14 cellular contexts compared by ENCODE assay signal in genomic region chr15:45185069-45185779, GRCh38. TPM values are rescaled to one million over a fixed set of nuclear protein-coding genes. Genes with fewer than 3 reads are reported as not detected.
DNase-seq lines count a peak whose midpoint lies in the region; ATAC-seq, FAIRE-seq and TF ChIP-seq lines count a peak whose summit lies in the region.
"Had no signal": no experiment of that assay in that cellular context is flagged by ENCODE, and none has a peak within 500 bp of the region (broad histone marks: within the 10 kb centered on the region; RNA-seq: fewer than 3 reads in every experiment).

No MANE protein-coding gene starts in this region.

- H3K36me3 ChIP-seq in WERI-Rb-1, result peaks cover 43% of the 10 kb centered on the region
- no peaks in the 10 kb centered on the region for H3K36me3 ChIP-seq in stomach
- H3K36me3 ChIP-seq in small intestine (ENCODE audit: control insufficient read depth in 2 of 2, insufficient read depth in 2 of 2, low read length in 2 of 2), result no peaks in the 10 kb centered on the region
- H3K36me3 ChIP-seq: left lung, pancreas had no signal

- TF ChIP-seq EP300 in stomach (IDR thresholded peaks at IDR 0.05), result no peak

- H3K9me3 ChIP-seq in WERI-Rb-1 (ENCODE audit: severe bottlenecking) (no peaks in the 10 kb centered on the region), stomach (no peaks in the 10 kb centered on the region), small intestine (ENCODE audit: control insufficient read depth, low read depth) (no peaks in the 10 kb centered on the region)
- H3K9me3 ChIP-seq: left lung, pancreas had no signal

- 78 to 95% (median 87%) methylated on average over 2 to 3 of the region's 3 CpGs for WGBS in stomach, 5 donors
- WGBS in small intestine, 3 donors, result 80 to 94% (median 90%) methylated on average over 3 of the region's 3 CpGs

- no peaks in the 10 kb centered on the region for H3K27me3 ChIP-seq in WERI-Rb-1 (ENCODE audit: insufficient read depth, low read depth, severe bottlenecking)
- H3K27me3 ChIP-seq in stomach, result peaks cover 0 to 14% (median 0%) of the 10 kb centered on the region in 3 donors
- no peaks in the 10 kb centered on the region for H3K27me3 ChIP-seq in small intestine (ENCODE audit: control insufficient read depth in 2 of 2, insufficient read depth in 2 of 2, low read length in 2 of 2)
- H3K27me3 ChIP-seq: pancreas had no signal

- no peak for ATAC-seq in activated T-cell treated with anti-CD3 and anti-CD28 coated beads, Interleukin-2, amount 50 U/mL, for 4 hours
- ATAC-seq: Panc1, pancreas had no signal

- H3K36me3 Mint-ChIP-seq in activated T-cell treated with anti-CD3 and anti-CD28 coated beads, Interleukin-2, amount 50 U/mL, for 4 hours (ENCODE audit: insufficient read depth), result peaks cover 4% of the 10 kb centered on the region

- TF ChIP-seq CTCF in WERI-Rb-1 (IDR thresholded peaks at IDR 0.05; ENCODE audit: low read depth, low read length) (no peak), stomach (IDR thresholded peaks at IDR 0.05) (no peak)

- DNase-seq in activated T-cell treated with anti-CD3 and anti-CD28 coated beads, Interleukin-2, amount 50 U/mL, for 4 hours, result no peak
- DNase-seq in activated T-cell treated with anti-CD3 and anti-CD28 coated beads, Interleukin-2, amount 50 U/mL, for 1 hour, result no peak
- DNase-seq in WERI-Rb-1 (no peak), islet precursor cell (peak; percentile 74), stomach (no peak), DMS79 treated with DMSO at 0.1 percent for 48 hours (lab: John Stamatoyannopoulos, UW) (no peak), superior temporal gyrus (ENCODE audit: extremely low spot score) (no peak), small intestine (no peak)
- DNase-seq: HCEC 1CT, left lung, MM.1S, T-helper 9 cell had no signal

- intact Hi-C loops in stomach (cut with DNase I; ENCODE audit: low total_unique reads), result no loop called here

- H3K4me1 Mint-ChIP-seq in activated T-cell treated with anti-CD3 and anti-CD28 coated beads, Interleukin-2, amount 50 U/mL, for 4 hours (ENCODE audit: low read depth), result peaks cover 39% of the 10 kb centered on the region

- H3K4me3 Mint-ChIP-seq in activated T-cell treated with anti-CD3 and anti-CD28 coated beads, Interleukin-2, amount 50 U/mL, for 4 hours, result peak overlapping the region; percentile 91

- H3K4me3 ChIP-seq in WERI-Rb-1 (ENCODE audit: low read depth, low read length) (peak overlapping the region; percentile 20), stomach (no peak overlapping the region), small intestine (ENCODE audit: low read depth in 1 of 2, low read length in 2 of 2) (no peak overlapping the region)
- H3K4me3 ChIP-seq: pancreas had no signal

- H3K9me3 Mint-ChIP-seq in activated T-cell treated with anti-CD3 and anti-CD28 coated beads, Interleukin-2, amount 50 U/mL, for 4 hours, result no peaks in the 10 kb centered on the region

- H3K27ac ChIP-seq in WERI-Rb-1 (peak overlapping the region; percentile 95), stomach (peak overlapping the region in 3 of 5 donors; percentile 4 to 92 (median 83)), small intestine (ENCODE audit: low read depth in 1 of 2, low read length in 1 of 2) (no peak overlapping the region)
- H3K27ac ChIP-seq: pancreas had no signal

- peaks cover 5% of the 10 kb centered on the region for H3K27me3 Mint-ChIP-seq in activated T-cell treated with anti-CD3 and anti-CD28 coated beads, Interleukin-2, amount 50 U/mL, for 4 hours (ENCODE audit: low read depth)

- FAIRE-seq in small intestine (lab: Jason Lieb, UNC), result no peak
- FAIRE-seq: pancreas had no signal

- no peak for TF ChIP-seq POLR2A in stomach (IDR thresholded peaks at IDR 0.05)

- H3K4me1 ChIP-seq in stomach, result peaks cover 17 to 51% (median 32%) of the 10 kb centered on the region in 4 donors
- peaks cover 0 to under 1% of the 10 kb centered on the region in 2 donors for H3K4me1 ChIP-seq in small intestine (ENCODE audit: control insufficient read depth in 2 of 2, insufficient read depth in 1 of 2, low read depth in 1 of 2, low read length in 1 of 2)

RNA-seq across cellular contexts. Expression of gene SHF, which starts 2.5 kb away (rescaled TPM):
- total RNA-seq in activated T-cell treated with anti-CD3 and anti-CD28 coated beads, Interleukin-2, amount 50 U/mL, for 4 hours, result 10 to 100 TPM; 17.5 to 30.5 (median 19.2) TPM
- 10 to 100 TPM in 1 of 5 donors, 1 to 10 TPM in 3, under 1 TPM in 1; 0.43 to 15.9 (median 7.6) TPM for total RNA-seq in stomach
- 1 to 10 TPM; 4.4 to 7.5 (median 4.8) TPM for polyA plus RNA-seq in stomach
- 10 to 100 TPM in 2 of 3 donors, 1 to 10 TPM in 1; 9.5 to 25.0 (median 11.3) TPM for polyA plus RNA-seq in small intestine

RNA-seq across cellular contexts. Expression of gene DUOX1, which starts 55.4 kb away (rescaled TPM):
- total RNA-seq in activated T-cell treated with anti-CD3 and anti-CD28 coated beads, Interleukin-2, amount 50 U/mL, for 4 hours, result under 1 TPM; 0.13 to 0.42 (median 0.22) TPM
- total RNA-seq in stomach, result 100 to 1,000 TPM in 2 of 5 donors, 10 to 100 TPM in 1, 1 to 10 TPM in 1, not detected in 1; 2.9 to 114 (median 87.8) TPM
- polyA plus RNA-seq in stomach, result 10 to 100 TPM; 16.3 to 62.6 (median 32.3) TPM
- polyA plus RNA-seq in small intestine, result under 1 TPM in 2 of 3 donors, not detected in 1; 0.33 to 0.67 TPM

RNA-seq across cellular contexts. Expression of gene DUOXA1, which starts 55.5 kb away (rescaled TPM):
- under 1 TPM; 0.08 to 0.58 (median 0.24) TPM for total RNA-seq in activated T-cell treated with anti-CD3 and anti-CD28 coated beads, Interleukin-2, amount 50 U/mL, for 4 hours
- 10 to 100 TPM in 3 of 5 donors, 1 to 10 TPM in 1, not detected in 1; 2.4 to 29.6 (median 18.8) TPM for total RNA-seq in stomach
- polyA plus RNA-seq in stomach (10 to 100 TPM; 26.4 to 96.7 (median 27.1) TPM), small intestine (under 1 TPM; 0.27 to 0.89 (median 0.48) TPM)

Comparison
In these comparisons a context has a peak if more than half of its experiments do, and no peak if none do; other contexts are left out.
1. H3K27ac ChIP-seq: peak in WERI-Rb-1 (single experiment) and stomach (3 of 5); none in small intestine (0 of 2).